20 cellular contexts compared by ENCODE assay signal in genomic region chr7:4202954-4203353, GRCh38.
"Had no signal": no experiment of that assay in that cellular context is flagged by ENCODE, and none has a peak within 500 bp of the region (broad histone marks: within the 10 kb centered on the region; RNA-seq: fewer than 3 reads in every experiment).

No MANE protein-coding gene starts in this region.

- H3K27me3 Mint-ChIP-seq: naive thymus-derived CD8-positive, alpha-beta T cell; stimulated activated naive B cell treated with anti-CD40 and anti-IgM and Interleukin-4, amounts not matched to agents 10 μg/mL and 1 μg/mL and 100 μg/mL, for 72 hours; stimulated activated naive CD8-positive, alpha-beta T cell treated with anti-CD3 and anti-CD28 coated beads, Interleukin-15, amount 100 ng/mL, for 72 hours had no signal

- H3K27me3 ChIP-seq: esophagus muscularis mucosa, pancreas, right lobe of liver, testis, tibial nerve had no signal

- ATAC-seq: gastrocnemius medialis; heart right ventricle; left cardiac atrium; left ventricle myocardium superior; naive thymus-derived CD8-positive, alpha-beta T cell; pancreas; right lobe of liver; stimulated activated naive B cell treated with anti-CD40 and anti-IgM and Interleukin-4, amounts not matched to agents 10 μg/mL and 1 μg/mL and 100 μg/mL, for 72 hours; stimulated activated naive CD8-positive, alpha-beta T cell treated with anti-CD3 and anti-CD28 coated beads, Interleukin-15, amount 100 ng/mL, for 72 hours had no signal

- H3K4me3 ChIP-seq: coronary artery, esophagus muscularis mucosa, gastrocnemius medialis, heart right ventricle, pancreas, prostate gland, right lobe of liver, skin epidermis, testis, tibial nerve had no signal

- H3K27ac ChIP-seq: coronary artery, epithelial cell of prostate, esophagus muscularis mucosa, gastrocnemius medialis, heart right ventricle, pancreas, prostate gland, right lobe of liver, skin epidermis, testis, tibial nerve had no signal

- H3K9me3 Mint-ChIP-seq: naive thymus-derived CD8-positive, alpha-beta T cell; stimulated activated naive CD8-positive, alpha-beta T cell treated with anti-CD3 and anti-CD28 coated beads, Interleukin-15, amount 100 ng/mL, for 72 hours had no signal

- H3K36me3 ChIP-seq: esophagus muscularis mucosa, gastrocnemius medialis, heart right ventricle, pancreas, prostate gland, right lobe of liver had no signal

- DNase-seq: effector CD8-positive, alpha-beta T cell; gastrocnemius medialis; heart right ventricle; left cardiac atrium; left ventricle myocardium superior; naive thymus-derived CD8-positive, alpha-beta T cell; occipital lobe; stimulated activated CD4-positive, alpha-beta T cell treated with anti-CD3 and anti-CD28 coated beads, Interleukin-2, amount 100 ng/mL, for 24 hours; stimulated activated CD4-positive, alpha-beta T cell treated with anti-CD3 and anti-CD28 coated beads, Interleukin-4, amount 100 ng/mL, for 4 hours; stimulated activated naive B cell treated with anti-CD40 and anti-IgM and Interleukin-4, amounts not matched to agents 10 μg/mL and 1 μg/mL and 100 μg/mL, for 72 hours; stimulated activated naive CD8-positive, alpha-beta T cell treated with anti-CD3 and anti-CD28 coated beads, Interleukin-15, amount 100 ng/mL, for 72 hours; testis had no signal

- H3K4me3 Mint-ChIP-seq: naive thymus-derived CD8-positive, alpha-beta T cell; stimulated activated naive B cell treated with anti-CD40 and anti-IgM and Interleukin-4, amounts not matched to agents 10 μg/mL and 1 μg/mL and 100 μg/mL, for 72 hours; stimulated activated naive CD8-positive, alpha-beta T cell treated with anti-CD3 and anti-CD28 coated beads, Interleukin-15, amount 100 ng/mL, for 72 hours had no signal

- H3K4me1 Mint-ChIP-seq: stimulated activated naive B cell treated with anti-CD40 and anti-IgM and Interleukin-4, amounts not matched to agents 10 μg/mL and 1 μg/mL and 100 μg/mL, for 72 hours; stimulated activated naive CD8-positive, alpha-beta T cell treated with anti-CD3 and anti-CD28 coated beads, Interleukin-15, amount 100 ng/mL, for 72 hours had no signal

- H3K4me1 ChIP-seq: esophagus muscularis mucosa, gastrocnemius medialis, heart right ventricle, pancreas, prostate gland, right lobe of liver, testis had no signal

- H3K9me3 ChIP-seq: gastrocnemius medialis, pancreas, prostate gland, right lobe of liver, testis had no signal

- H3K36me3 Mint-ChIP-seq: naive thymus-derived CD8-positive, alpha-beta T cell; stimulated activated naive B cell treated with anti-CD40 and anti-IgM and Interleukin-4, amounts not matched to agents 10 μg/mL and 1 μg/mL and 100 μg/mL, for 72 hours had no signal

- H3K27ac Mint-ChIP-seq: naive thymus-derived CD8-positive, alpha-beta T cell; stimulated activated naive B cell treated with anti-CD40 and anti-IgM and Interleukin-4, amounts not matched to agents 10 μg/mL and 1 μg/mL and 100 μg/mL, for 72 hours; stimulated activated naive CD8-positive, alpha-beta T cell treated with anti-CD3 and anti-CD28 coated beads, Interleukin-15, amount 100 ng/mL, for 72 hours had no signal
